Comparison of ENCODE assay signal across 23 cellular contexts in the genomic region with DNA sequence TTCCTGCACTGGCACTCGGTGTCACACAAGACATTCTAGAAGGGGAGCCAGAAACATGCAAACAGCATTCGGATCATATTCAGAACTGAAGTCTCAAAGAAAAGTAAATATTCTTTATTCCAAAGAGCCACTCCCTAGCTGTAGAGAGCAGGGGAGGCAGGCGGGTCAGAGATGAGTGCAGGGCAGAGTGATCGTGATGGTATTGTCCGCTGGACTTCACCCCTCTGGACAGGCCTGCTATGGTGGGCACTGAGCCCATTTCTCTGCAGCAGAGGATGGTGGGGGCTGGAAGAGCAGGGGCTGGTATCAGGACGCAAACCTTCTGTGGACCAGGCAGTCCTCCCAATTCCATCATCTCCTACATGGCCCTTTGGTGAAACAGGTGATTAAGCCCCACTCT.
"Had no signal": no experiment of that assay in that cellular context is flagged by ENCODE, and none has a peak within 500 bp of the region (broad histone marks: within the 10 kb centered on the region; RNA-seq: fewer than 3 reads in every experiment).

No MANE protein-coding gene starts in this region.

- H3K9me3 Mint-ChIP-seq: activated B cell treated with CpG ODN at 0.5 μM for 24 hours; activated naive CD8-positive, alpha-beta T cell treated with anti-CD3 and anti-CD28 coated beads for 36 hours; activated T-cell treated with anti-CD3 and anti-CD28 coated beads, Interleukin-2, amount 50 U/mL, for 24 hours; mesothelial cell of epicardium; stimulated activated effector memory CD8-positive, alpha-beta T cell treated with anti-CD3 and anti-CD28 coated beads, Interleukin-12 subunit alpha, Interleukin-12 subunit beta, amount 100 ng/mL, for 72 hours; stimulated activated naive CD8-positive, alpha-beta T cell treated with anti-CD3 and anti-CD28 coated beads, Interleukin-15, amount 100 ng/mL, for 72 hours had no signal

- H3K36me3 ChIP-seq: heart right ventricle, left ventricle myocardium inferior, pancreas, suprapubic skin had no signal

- H3K27ac Mint-ChIP-seq: activated B cell treated with CpG ODN at 0.5 μM for 24 hours; activated CD4-positive, alpha-beta T cell treated with anti-CD3 and anti-CD28 coated beads for 36 hours; activated naive CD8-positive, alpha-beta T cell treated with anti-CD3 and anti-CD28 coated beads for 36 hours; activated T-cell treated with anti-CD3 and anti-CD28 coated beads, Interleukin-2, amount 50 U/mL, for 24 hours; stimulated activated effector memory CD8-positive, alpha-beta T cell treated with anti-CD3 and anti-CD28 coated beads, Interleukin-12 subunit alpha, Interleukin-12 subunit beta, amount 100 ng/mL, for 72 hours had no signal

- H3K9me3 ChIP-seq: heart right ventricle, left ventricle myocardium inferior, pancreas, suprapubic skin had no signal

- H3K4me3 ChIP-seq: heart right ventricle, left ventricle myocardium inferior, pancreas, skin epidermis, suprapubic skin had no signal

- H3K27me3 Mint-ChIP-seq: activated B cell treated with CpG ODN at 0.5 μM for 24 hours; activated CD4-positive, alpha-beta T cell treated with anti-CD3 and anti-CD28 coated beads for 36 hours; activated naive CD8-positive, alpha-beta T cell treated with anti-CD3 and anti-CD28 coated beads for 36 hours; activated T-cell treated with anti-CD3 and anti-CD28 coated beads, Interleukin-2, amount 50 U/mL, for 24 hours had no signal

- H3K27ac ChIP-seq: heart right ventricle, left ventricle myocardium inferior, skin epidermis, suprapubic skin had no signal

- DNase-seq: activated B cell treated with CpG ODN at 0.5 μM for 24 hours; activated CD4-positive, alpha-beta T cell treated with anti-CD3 and anti-CD28 coated beads for 36 hours; activated CD4-positive, alpha-beta T cell treated with anti-CD3 and anti-CD28 coated beads, Interleukin-2, amount 50 U/mL, for 4 hours; activated CD8-positive, alpha-beta memory T cell treated with anti-CD3 and anti-CD28 coated beads for 24 hours; activated CD8-positive, alpha-beta memory T cell treated with anti-CD3 and anti-CD28 coated beads, Interleukin-2, amount 50 U/mL, for 4 hours; activated naive CD4-positive, alpha-beta T cell treated with Interleukin-2 at 50 U/mL for 16 hours; activated naive CD8-positive, alpha-beta T cell treated with anti-CD3 and anti-CD28 coated beads for 36 hours; activated T-cell treated with anti-CD3 and anti-CD28 coated beads, Interleukin-2, amount 50 U/mL, for 24 hours; heart right ventricle; kidney; left ventricle myocardium inferior; mammary epithelial cell; naive thymus-derived CD8-positive, alpha-beta T cell; pancreas; right cardiac atrium; stimulated activated CD4-positive, alpha-beta T cell treated with anti-CD3 and anti-CD28 coated beads, Interleukin-1b, Interleukin-23, amount 100 ng/mL, for 48 hours; stimulated activated naive CD8-positive, alpha-beta T cell treated with anti-CD3 and anti-CD28 coated beads, Interleukin-15, amount 100 ng/mL, for 72 hours; T-helper 1 cell; trophoblast cell had no signal

- ATAC-seq: activated CD4-positive, alpha-beta T cell treated with anti-CD3 and anti-CD28 coated beads for 36 hours; heart right ventricle; naive thymus-derived CD8-positive, alpha-beta T cell; pancreas; right cardiac atrium; stimulated activated effector memory CD8-positive, alpha-beta T cell treated with anti-CD3 and anti-CD28 coated beads, Interleukin-12 subunit alpha, Interleukin-12 subunit beta, amount 100 ng/mL, for 72 hours; stimulated activated naive CD8-positive, alpha-beta T cell treated with anti-CD3 and anti-CD28 coated beads, Interleukin-15, amount 100 ng/mL, for 72 hours had no signal

- H3K36me3 Mint-ChIP-seq: activated naive CD8-positive, alpha-beta T cell treated with anti-CD3 and anti-CD28 coated beads for 36 hours; mesothelial cell of epicardium; naive thymus-derived CD8-positive, alpha-beta T cell; stimulated activated effector memory CD8-positive, alpha-beta T cell treated with anti-CD3 and anti-CD28 coated beads, Interleukin-12 subunit alpha, Interleukin-12 subunit beta, amount 100 ng/mL, for 72 hours had no signal

- H3K27me3 ChIP-seq: heart right ventricle, pancreas, suprapubic skin had no signal

- H3K4me3 Mint-ChIP-seq: activated B cell treated with CpG ODN at 0.5 μM for 24 hours; activated CD4-positive, alpha-beta T cell treated with anti-CD3 and anti-CD28 coated beads for 36 hours; activated naive CD8-positive, alpha-beta T cell treated with anti-CD3 and anti-CD28 coated beads for 36 hours; activated T-cell treated with anti-CD3 and anti-CD28 coated beads, Interleukin-2, amount 50 U/mL, for 24 hours; mesothelial cell of epicardium; naive thymus-derived CD8-positive, alpha-beta T cell; stimulated activated effector memory CD8-positive, alpha-beta T cell treated with anti-CD3 and anti-CD28 coated beads, Interleukin-12 subunit alpha, Interleukin-12 subunit beta, amount 100 ng/mL, for 72 hours; stimulated activated naive CD8-positive, alpha-beta T cell treated with anti-CD3 and anti-CD28 coated beads, Interleukin-15, amount 100 ng/mL, for 72 hours had no signal
